In genomic region chr15:81111510-81112375, GRCh38 we compare ENCODE assay signal across 9 cellular contexts. TPM values are rescaled to one million over a fixed set of nuclear protein-coding genes. Genes with fewer than 3 reads are reported as not detected.
DNase-seq lines count a peak whose midpoint lies in the region; ATAC-seq and TF ChIP-seq lines count a peak whose summit lies in the region.
"Had no signal": no experiment of that assay in that cellular context is flagged by ENCODE, and none has a peak within 500 bp of the region (broad histone marks: within the 10 kb centered on the region; RNA-seq: fewer than 3 reads in every experiment).

No MANE protein-coding gene starts in this region.

- H3K27ac ChIP-seq in uterus: peak overlapping the region; percentile 8 to 35
- H3K27ac ChIP-seq in effector memory CD4-positive, alpha-beta T cell (ENCODE audit: insufficient read depth, low read length, poor library complexity, severe bottlenecking): no peak overlapping the region

- no peaks in the 10 kb centered on the region for H3K27me3 ChIP-seq in uterus
- H3K27me3 ChIP-seq in effector memory CD4-positive, alpha-beta T cell (replicated peaks; ENCODE audit: control insufficient read depth, insufficient read depth, low read length, poor library complexity, severe bottlenecking): no peaks in the 10 kb centered on the region

- H3K4me1 ChIP-seq in uterus: no peaks in the 10 kb centered on the region
- no peaks in the 10 kb centered on the region for H3K4me1 ChIP-seq in effector memory CD4-positive, alpha-beta T cell (ENCODE audit: control insufficient read depth, insufficient read depth, low read length, poor library complexity, severe bottlenecking)

- no peak overlapping the region for H3K27ac Mint-ChIP-seq in activated naive CD8-positive, alpha-beta T cell treated with anti-CD3 and anti-CD28 coated beads, Interleukin-2, amount 50 U/mL, for 24 hours
- H3K27ac Mint-ChIP-seq in activated naive CD8-positive, alpha-beta T cell treated with anti-CD3 and anti-CD28 coated beads for 36 hours: no peak overlapping the region
- H3K27ac Mint-ChIP-seq: activated CD4-positive, alpha-beta T cell treated with anti-CD3 and anti-CD28 coated beads, Interleukin-2, amount 10 ng/mL, durations not matched to agents 24 days and 14 days had no signal

- no peaks in the 10 kb centered on the region for H3K9me3 Mint-ChIP-seq in activated naive CD8-positive, alpha-beta T cell treated with anti-CD3 and anti-CD28 coated beads, Interleukin-2, amount 50 U/mL, for 24 hours
- H3K9me3 Mint-ChIP-seq in activated naive CD8-positive, alpha-beta T cell treated with anti-CD3 and anti-CD28 coated beads for 36 hours: no peaks in the 10 kb centered on the region
- H3K9me3 Mint-ChIP-seq: activated CD4-positive, alpha-beta T cell treated with anti-CD3 and anti-CD28 coated beads, Interleukin-2, amount 10 ng/mL, durations not matched to agents 24 days and 14 days had no signal

- intact Hi-C loops in uterus (cut with DNase I; ENCODE audit: low total_unique reads): no loop called here

- DNase-seq in activated naive CD8-positive, alpha-beta T cell treated with anti-CD3 and anti-CD28 coated beads, Interleukin-2, amount 50 U/mL, for 24 hours: no peak
- DNase-seq in activated naive CD8-positive, alpha-beta T cell treated with anti-CD3 and anti-CD28 coated beads for 36 hours: no peak
- DNase-seq in uterus (peak in 1 of 2 donors; percentile 44), NCI-H2081 treated with DMSO at 0.1 percent for 48 hours (lab: John Stamatoyannopoulos, UW) (no peak)
- no peak for DNase-seq in effector memory CD4-positive, alpha-beta T cell
- DNase-seq: activated CD4-positive, alpha-beta T cell treated with anti-CD3 and anti-CD28 coated beads, Interleukin-2, amount 10 ng/mL, durations not matched to agents 24 days and 14 days had no signal

- TF ChIP-seq CTCF in uterus (IDR thresholded peaks at IDR 0.05): no peak

- peaks cover 34% of the 10 kb centered on the region for H3K27me3 Mint-ChIP-seq in activated naive CD8-positive, alpha-beta T cell treated with anti-CD3 and anti-CD28 coated beads, Interleukin-2, amount 50 U/mL, for 24 hours
- peaks cover 33% of the 10 kb centered on the region for H3K27me3 Mint-ChIP-seq in activated naive CD8-positive, alpha-beta T cell treated with anti-CD3 and anti-CD28 coated beads for 36 hours

- no peak overlapping the region for H3K4me3 Mint-ChIP-seq in activated naive CD8-positive, alpha-beta T cell treated with anti-CD3 and anti-CD28 coated beads, Interleukin-2, amount 50 U/mL, for 24 hours
- H3K4me3 Mint-ChIP-seq in activated naive CD8-positive, alpha-beta T cell treated with anti-CD3 and anti-CD28 coated beads for 36 hours: no peak overlapping the region
- H3K4me3 Mint-ChIP-seq: activated CD4-positive, alpha-beta T cell treated with anti-CD3 and anti-CD28 coated beads, Interleukin-2, amount 10 ng/mL, durations not matched to agents 24 days and 14 days had no signal

- H3K36me3 ChIP-seq in uterus: no peaks in the 10 kb centered on the region
- no peaks in the 10 kb centered on the region for H3K36me3 ChIP-seq in effector memory CD4-positive, alpha-beta T cell (ENCODE audit: control insufficient read depth, insufficient read depth, low read length)

- H3K9me3 ChIP-seq in uterus: no peaks in the 10 kb centered on the region
- no peaks in the 10 kb centered on the region for H3K9me3 ChIP-seq in effector memory CD4-positive, alpha-beta T cell (ENCODE audit: control insufficient read depth, low read length)

- TF ChIP-seq POLR2A in uterus (IDR thresholded peaks at IDR 0.05): no peak

- peaks cover 9% of the 10 kb centered on the region for H3K4me1 Mint-ChIP-seq in activated naive CD8-positive, alpha-beta T cell treated with anti-CD3 and anti-CD28 coated beads, Interleukin-2, amount 50 U/mL, for 24 hours
- H3K4me1 Mint-ChIP-seq in activated naive CD8-positive, alpha-beta T cell treated with anti-CD3 and anti-CD28 coated beads for 36 hours: peaks cover 6% of the 10 kb centered on the region

- ATAC-seq in activated naive CD8-positive, alpha-beta T cell treated with anti-CD3 and anti-CD28 coated beads, Interleukin-2, amount 50 U/mL, for 24 hours: peak; percentile 72
- peak; percentile 89 for ATAC-seq in HG02642 (IDR thresholded peaks at IDR 0.05; ENCODE audit: poor library complexity, unreplicated experiment)
- ATAC-seq in HG03575 (IDR thresholded peaks at IDR 0.05; ENCODE audit: extremely low read depth, insufficient number of reproducible peaks, low FRiP score, unreplicated experiment): peak; percentile 61
- no peak for ATAC-seq in HG02840 (IDR thresholded peaks at IDR 0.05; ENCODE audit: low FRiP score, unreplicated experiment)

- no peaks in the 10 kb centered on the region for H3K36me3 Mint-ChIP-seq in activated naive CD8-positive, alpha-beta T cell treated with anti-CD3 and anti-CD28 coated beads, Interleukin-2, amount 50 U/mL, for 24 hours (ENCODE audit: low read depth)
- H3K36me3 Mint-ChIP-seq in activated naive CD8-positive, alpha-beta T cell treated with anti-CD3 and anti-CD28 coated beads for 36 hours: no peaks in the 10 kb centered on the region

- no peak overlapping the region for H3K4me3 ChIP-seq in uterus
- no peak overlapping the region for H3K4me3 ChIP-seq in effector memory CD4-positive, alpha-beta T cell (ENCODE audit: insufficient read depth, low read depth, low read length, poor library complexity, severe bottlenecking)

RNA-seq across cellular contexts. Expression of gene CFAP161, which starts 22.3 kb away (rescaled TPM):
- total RNA-seq in activated naive CD8-positive, alpha-beta T cell treated with anti-CD3 and anti-CD28 coated beads for 36 hours: not detected
- 1 to 10 TPM in 2 of 4 donors, not detected in 2; 2.8 to 3.3 TPM for total RNA-seq in uterus
- total RNA-seq: activated CD4-positive, alpha-beta T cell treated with anti-CD3 and anti-CD28 coated beads, Interleukin-2, amount 10 ng/mL, durations not matched to agents 24 days and 14 days had no signal
